Comparison of ENCODE assay signal across 30 cellular contexts in the genomic region with DNA sequence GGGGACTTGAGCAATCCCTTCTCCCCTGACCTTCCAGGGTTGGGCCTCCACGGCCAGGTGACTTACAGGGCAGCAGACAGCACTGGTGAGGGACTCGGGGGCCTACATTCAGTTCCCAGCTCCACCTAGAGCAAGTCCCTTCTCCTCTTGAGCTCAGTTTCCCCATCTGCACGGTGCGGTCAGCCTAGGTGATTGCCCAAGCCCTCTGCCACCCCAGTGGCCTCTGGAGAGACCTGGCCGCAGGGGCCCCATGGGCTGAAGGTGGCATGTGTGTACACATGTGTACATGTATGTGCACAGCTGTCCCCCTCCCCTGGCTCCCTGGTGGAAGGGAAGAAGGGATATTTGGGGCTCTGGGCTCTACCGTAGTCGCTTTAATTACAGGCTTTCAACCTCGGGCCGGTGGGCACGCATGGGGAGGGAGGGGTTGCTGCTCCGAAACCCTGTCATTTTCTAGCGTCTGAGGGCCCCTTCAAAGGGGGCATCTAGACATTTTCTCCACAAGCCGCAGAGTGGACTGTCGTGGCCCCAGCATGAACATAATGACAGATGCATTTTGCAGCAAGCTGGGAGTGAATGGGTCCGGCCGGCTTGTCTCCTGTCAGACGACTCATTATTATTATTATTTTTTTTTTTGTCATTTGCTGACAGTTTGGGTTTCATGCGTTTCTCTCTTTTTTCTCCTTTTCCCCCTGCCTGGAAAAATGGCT.
"Had no signal": no experiment of that assay in that cellular context is flagged by ENCODE, and none has a peak within 500 bp of the region (broad histone marks: within the 10 kb centered on the region; RNA-seq: fewer than 3 reads in every experiment).

No MANE protein-coding gene starts in this region.

- H3K27ac Mint-ChIP-seq: activated CD4-positive, alpha-beta memory T cell treated with anti-CD3 and anti-CD28 coated beads for 36 hours; activated naive CD4-positive, alpha-beta T cell treated with anti-CD3 and anti-CD28 coated beads for 36 hours; activated naive CD4-positive, alpha-beta T cell treated with anti-CD3 and anti-CD28 coated beads, Interleukin-2, amount 50 U/mL, for 72 hours; activated T-helper 1 cell treated with anti-CD3 and anti-CD28 coated beads, Interleukin-12 subunit alpha, Interleukin-12 subunit beta, Interleukin-2, Interleukin-4 antibody, amounts not matched to agents 30 ng/mL and 10 ng/mL and 1 ng/mL, durations not matched to agents 14 hours and 24 hours and 36 hours; T-helper 1 cell treated with Interleukin-12 subunit alpha and Interleukin-12 subunit beta and Interleukin-4 antibody, amounts not matched to agents 30 μg/mL and 1 μg/mL, for 36 hours; T-helper 2 cell treated with Interferon-gamma antibody and Interleukin-4, amounts not matched to agents 5 μg/mL and 100 μg/mL, for 36 hours had no signal

- H3K36me3 Mint-ChIP-seq: activated CD4-positive, alpha-beta memory T cell treated with anti-CD3 and anti-CD28 coated beads for 36 hours; activated naive CD4-positive, alpha-beta T cell treated with anti-CD3 and anti-CD28 coated beads, Interleukin-2, amount 50 U/mL, for 72 hours had no signal

- H3K9me3 ChIP-seq: adrenal gland, body of pancreas, breast epithelium, SJSA1, SK-N-SH had no signal

- H3K36me3 ChIP-seq: breast epithelium, SJSA1 had no signal

- ATAC-seq: activated CD4-positive, CD25-positive, alpha-beta regulatory T cell treated with anti-CD3 and anti-CD28 coated beads, Interleukin-2, amount 50 U/mL, for 24 hours; activated naive CD4-positive, alpha-beta T cell treated with anti-CD3 and anti-CD28 coated beads, Interleukin-2, amount 50 U/mL, for 72 hours; activated T-cell treated with anti-CD3 and anti-CD28 coated beads, Interleukin-2, amount 50 U/mL, for 4 hours; body of pancreas; Panc1 had no signal

- H3K4me3 ChIP-seq: adrenal gland, body of pancreas, breast epithelium, SJSA1 had no signal

- H3K4me2 ChIP-seq: KMS-11, SK-N-SH had no signal

- H3K4me1 ChIP-seq: adrenal gland, body of pancreas, breast epithelium, SJSA1 had no signal

- H3K27me3 ChIP-seq: adrenal gland, body of pancreas, breast epithelium, SJSA1 had no signal

- H3K4me3 Mint-ChIP-seq: activated CD4-positive, alpha-beta memory T cell treated with anti-CD3 and anti-CD28 coated beads for 36 hours; activated naive CD4-positive, alpha-beta T cell treated with anti-CD3 and anti-CD28 coated beads for 36 hours; activated T-cell treated with anti-CD3 and anti-CD28 coated beads, Interleukin-2, amount 50 U/mL, for 4 hours; activated T-helper 1 cell treated with anti-CD3 and anti-CD28 coated beads, Interleukin-12 subunit alpha, Interleukin-12 subunit beta, Interleukin-2, Interleukin-4 antibody, amounts not matched to agents 30 ng/mL and 10 ng/mL and 1 ng/mL, durations not matched to agents 14 hours and 24 hours and 36 hours; T-helper 1 cell treated with Interleukin-12 subunit alpha and Interleukin-12 subunit beta and Interleukin-4 antibody, amounts not matched to agents 30 μg/mL and 1 μg/mL, for 36 hours; T-helper 2 cell treated with Interferon-gamma antibody and Interleukin-4, amounts not matched to agents 5 μg/mL and 100 μg/mL, for 36 hours had no signal

- H3K9ac ChIP-seq: KMS-11, SK-N-SH had no signal

- H3K9me3 Mint-ChIP-seq: activated CD4-positive, alpha-beta memory T cell treated with anti-CD3 and anti-CD28 coated beads for 36 hours; activated naive CD4-positive, alpha-beta T cell treated with anti-CD3 and anti-CD28 coated beads for 36 hours; activated naive CD4-positive, alpha-beta T cell treated with anti-CD3 and anti-CD28 coated beads, Interleukin-2, amount 50 U/mL, for 72 hours; activated T-cell treated with anti-CD3 and anti-CD28 coated beads, Interleukin-2, amount 50 U/mL, for 4 hours; activated T-helper 1 cell treated with anti-CD3 and anti-CD28 coated beads, Interleukin-12 subunit alpha, Interleukin-12 subunit beta, Interleukin-2, Interleukin-4 antibody, amounts not matched to agents 30 ng/mL and 10 ng/mL and 1 ng/mL, durations not matched to agents 14 hours and 24 hours and 36 hours; T-helper 1 cell treated with Interleukin-12 subunit alpha and Interleukin-12 subunit beta and Interleukin-4 antibody, amounts not matched to agents 30 μg/mL and 1 μg/mL, for 36 hours; T-helper 2 cell treated with Interferon-gamma antibody and Interleukin-4, amounts not matched to agents 5 μg/mL and 100 μg/mL, for 36 hours had no signal

- DNase-seq: activated CD4-positive, alpha-beta memory T cell treated with anti-CD3 and anti-CD28 coated beads for 36 hours; activated CD4-positive, alpha-beta T cell treated with anti-CD3 and anti-CD28 coated beads for 4 hours; activated CD4-positive, alpha-beta T cell treated with anti-CD3 and anti-CD28 coated beads, Interleukin-2, amount 50 U/mL, for 1 hour; activated CD8-positive, alpha-beta memory T cell treated with anti-CD3 and anti-CD28 coated beads, Interleukin-2, amount 50 U/mL, for 4 hours; activated gamma-delta T cell treated with Interleukin-2 at 50 U/mL for 16 hours; activated naive CD4-positive, alpha-beta T cell treated with anti-CD3 and anti-CD28 coated beads for 36 hours; activated T-cell treated with anti-CD3 and anti-CD28 coated beads for 4 hours; activated T-cell treated with anti-CD3 and anti-CD28 coated beads, Interleukin-2, amount 50 U/mL, for 4 hours; adrenal gland; body of pancreas; MM.1S; MV-4-11; NCI-H1092 treated with DMSO at 0.1 percent for 48 hours; NCI-H1436 treated with DMSO at 0.1 percent for 48 hours; NCI-H187; NCI-H2029 treated with DMSO at 0.1 percent for 48 hours; NCI-H2171 treated with DMSO at 0.1 percent for 48 hours; NCI-H345; NCI-H524 treated with DMSO at 0.1 percent for 48 hours; SHP77; SK-N-SH had no signal

- H3K27ac ChIP-seq: adrenal gland, body of pancreas, breast epithelium, KMS-11, SJSA1 had no signal
